Comparison of ENCODE assay signal across 22 cellular contexts in the genomic region with DNA sequence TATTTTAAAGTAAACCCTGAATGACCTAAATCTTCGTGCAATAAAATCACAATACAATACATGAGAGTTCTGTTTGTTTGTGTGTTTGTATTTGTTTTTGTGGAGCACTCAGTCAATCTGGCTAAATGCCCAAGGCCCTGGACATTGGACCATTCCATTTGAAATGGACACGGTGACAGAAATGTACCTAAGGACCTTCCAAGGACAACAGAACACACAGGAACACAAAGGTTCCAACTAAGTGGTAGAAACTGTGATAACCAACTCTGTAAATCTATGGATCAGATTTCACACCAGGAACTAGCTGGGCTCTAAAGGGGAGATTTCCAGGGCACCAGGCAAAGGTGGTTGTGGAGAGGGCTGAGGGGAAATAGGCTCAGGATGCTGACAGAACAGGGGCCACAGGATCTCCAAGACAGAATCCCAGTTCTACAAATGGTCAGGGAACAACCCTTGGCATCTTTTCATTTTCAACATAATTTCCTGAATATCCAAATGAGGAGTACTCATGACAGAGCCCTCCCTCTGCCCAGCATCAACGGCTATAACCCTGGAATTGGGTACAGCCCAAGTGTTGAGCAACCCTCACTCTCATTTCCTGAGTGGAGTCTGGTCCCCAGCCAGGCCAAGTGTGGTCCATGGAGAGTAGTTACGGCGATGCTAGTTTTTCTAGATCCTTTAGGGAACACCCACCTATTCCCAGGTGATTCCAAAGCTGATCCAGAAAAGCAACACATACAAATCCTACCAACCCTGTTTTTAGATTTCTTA.
DNase-seq lines count a peak whose midpoint lies in the region; ATAC-seq and TF ChIP-seq lines count a peak whose summit lies in the region.
"Had no signal": no experiment of that assay in that cellular context is flagged by ENCODE, and none has a peak within 500 bp of the region (broad histone marks: within the 10 kb centered on the region; RNA-seq: fewer than 3 reads in every experiment).

No MANE protein-coding gene starts in this region.

- no peak overlapping the region for H3K4me3 Mint-ChIP-seq in stimulated activated effector memory CD8-positive, alpha-beta T cell treated with anti-CD3 and anti-CD28 coated beads, Interleukin-12 subunit alpha, Interleukin-12 subunit beta, amount 100 ng/mL, for 72 hours
- H3K4me3 Mint-ChIP-seq: activated CD8-positive, alpha-beta memory T cell treated with anti-CD3 and anti-CD28 coated beads, Interleukin-2, amount 10 ng/mL, durations not matched to agents 7 days and 5 days; CD8-positive, alpha-beta T cell; effector memory CD8-positive, alpha-beta T cell had no signal

- H3K27ac ChIP-seq in testis = peak overlapping the region in 1 of 2 donors; percentile 8
- H3K27ac ChIP-seq: prostate gland had no signal

- WGBS in testis, 2 donors = 64 to 65% methylated on average over 5 of the region's 5 CpGs

- TF ChIP-seq CTCF in astrocyte of the cerebellum (IDR thresholded peaks at IDR 0.05; ENCODE audit: low read depth, low read length, missing control alignments) (no peak), testis (IDR thresholded peaks at IDR 0.05) (no peak)

- no peaks in the 10 kb centered on the region for H3K9me3 ChIP-seq in testis
- H3K9me3 ChIP-seq: breast epithelium, prostate gland, transverse colon had no signal

- ATAC-seq in stimulated activated effector memory CD8-positive, alpha-beta T cell treated with anti-CD3 and anti-CD28 coated beads, Interleukin-12 subunit alpha, Interleukin-12 subunit beta, amount 100 ng/mL, for 72 hours = no peak
- ATAC-seq in activated CD4-positive, CD25-positive, alpha-beta regulatory T cell treated with anti-CD3 and anti-CD28 coated beads, Interleukin-2, amount 50 U/mL, for 24 hours = no peak
- ATAC-seq: activated CD8-positive, alpha-beta memory T cell treated with anti-CD3 and anti-CD28 coated beads, Interleukin-2, amount 10 ng/mL, durations not matched to agents 7 days and 5 days; CD8-positive, alpha-beta T cell; effector memory CD8-positive, alpha-beta T cell; Panc1 had no signal

- DNase-seq in HT1080 (ENCODE audit: low read depth) = peak; percentile 27
- peak; percentile 12 for DNase-seq in astrocyte of the cerebellum (ENCODE audit: low read depth)
- DNase-seq in iris pigment epithelial cell (ENCODE audit: low read depth) = peak; percentile 59
- peak; percentile 54 for DNase-seq in testis
- DNase-seq in stimulated activated effector memory CD8-positive, alpha-beta T cell treated with anti-CD3 and anti-CD28 coated beads, Interleukin-12 subunit alpha, Interleukin-12 subunit beta, amount 100 ng/mL, for 72 hours (ENCODE audit: low spot score in 2 of 2) = no peak
- DNase-seq in NCI-H187 treated with DMSO at 0.1 percent for 48 hours (lab: John Stamatoyannopoulos, UW) = no peak
- DNase-seq: activated CD4-positive, CD25-positive, alpha-beta regulatory T cell; activated CD8-positive, alpha-beta memory T cell treated with anti-CD3 and anti-CD28 coated beads, Interleukin-2, amount 10 ng/mL, durations not matched to agents 7 days and 5 days; activated naive CD4-positive, alpha-beta T cell; CD8-positive, alpha-beta T cell; effector memory CD8-positive, alpha-beta T cell; GDM1; islet precursor cell; NCI-H1105 treated with DMSO at 0.1 percent for 48 hours; NCI-H446 treated with DMSO at 0.1 percent for 48 hours; stimulated activated CD4-positive, alpha-beta T cell treated with anti-CD3 and anti-CD28 coated beads, Interleukin-1b, Interleukin-23, amount 100 ng/mL, for 48 hours; SW 1271; transverse colon had no signal

- in situ Hi-C loops in astrocyte of the cerebellum (cut with HindIII; ENCODE audit: low sequenced_read_pairs) = no loop called here

- peaks cover 4% of the 10 kb centered on the region for H3K9me3 Mint-ChIP-seq in stimulated activated effector memory CD8-positive, alpha-beta T cell treated with anti-CD3 and anti-CD28 coated beads, Interleukin-12 subunit alpha, Interleukin-12 subunit beta, amount 100 ng/mL, for 72 hours
- H3K9me3 Mint-ChIP-seq: CD8-positive, alpha-beta T cell had no signal

- no peaks in the 10 kb centered on the region for H3K27me3 ChIP-seq in testis
- H3K27me3 ChIP-seq: breast epithelium, transverse colon had no signal

- H3K4me3 ChIP-seq in astrocyte of the cerebellum (ENCODE audit: low read depth, low read length) (no peak overlapping the region), testis (no peak overlapping the region)
- H3K4me3 ChIP-seq: breast epithelium, prostate gland, transverse colon had no signal

- TF ChIP-seq POLR2A in testis (IDR thresholded peaks at IDR 0.05) = no peak

- H3K4me1 ChIP-seq in testis = no peaks in the 10 kb centered on the region
- H3K4me1 ChIP-seq: breast epithelium, prostate gland had no signal

- H3K4me1 Mint-ChIP-seq in stimulated activated effector memory CD8-positive, alpha-beta T cell treated with anti-CD3 and anti-CD28 coated beads, Interleukin-12 subunit alpha, Interleukin-12 subunit beta, amount 100 ng/mL, for 72 hours = no peaks in the 10 kb centered on the region
- H3K4me1 Mint-ChIP-seq: activated CD8-positive, alpha-beta memory T cell treated with anti-CD3 and anti-CD28 coated beads, Interleukin-2, amount 10 ng/mL, durations not matched to agents 7 days and 5 days had no signal

- H3K36me3 ChIP-seq in testis (ENCODE audit: low read depth, missing control alignments) = no peaks in the 10 kb centered on the region
- H3K36me3 ChIP-seq: breast epithelium, prostate gland, transverse colon had no signal

- intact Hi-C loops in testis (cut with DNase I; ENCODE audit: low total_unique reads) = no loop called here

- H3K27ac Mint-ChIP-seq in stimulated activated effector memory CD8-positive, alpha-beta T cell treated with anti-CD3 and anti-CD28 coated beads, Interleukin-12 subunit alpha, Interleukin-12 subunit beta, amount 100 ng/mL, for 72 hours = no peak overlapping the region
- H3K27ac Mint-ChIP-seq: activated CD8-positive, alpha-beta memory T cell treated with anti-CD3 and anti-CD28 coated beads, Interleukin-2, amount 10 ng/mL, durations not matched to agents 7 days and 5 days; CD8-positive, alpha-beta T cell; effector memory CD8-positive, alpha-beta T cell had no signal

- H3K36me3 Mint-ChIP-seq in stimulated activated effector memory CD8-positive, alpha-beta T cell treated with anti-CD3 and anti-CD28 coated beads, Interleukin-12 subunit alpha, Interleukin-12 subunit beta, amount 100 ng/mL, for 72 hours = no peaks in the 10 kb centered on the region
- H3K36me3 Mint-ChIP-seq: activated CD8-positive, alpha-beta memory T cell treated with anti-CD3 and anti-CD28 coated beads, Interleukin-2, amount 10 ng/mL, durations not matched to agents 7 days and 5 days; CD8-positive, alpha-beta T cell had no signal

Comparison
In these comparisons a context has a peak if more than half of its experiments do, and no peak if none do; other contexts are left out.
1. DNase-seq: peak in HT1080 (single experiment), astrocyte of the cerebellum (single experiment), iris pigment epithelial cell (single experiment) and testis (single experiment); none in stimulated activated effector memory CD8-positive, alpha-beta T cell treated with anti-CD3 and anti-CD28 coated beads, Interleukin-12 subunit alpha, Interleukin-12 subunit beta, amount 100 ng/mL, for 72 hours (0 of 2) and NCI-H187 treated with DMSO at 0.1 percent for 48 hours (single experiment).